In the genomic region with DNA sequence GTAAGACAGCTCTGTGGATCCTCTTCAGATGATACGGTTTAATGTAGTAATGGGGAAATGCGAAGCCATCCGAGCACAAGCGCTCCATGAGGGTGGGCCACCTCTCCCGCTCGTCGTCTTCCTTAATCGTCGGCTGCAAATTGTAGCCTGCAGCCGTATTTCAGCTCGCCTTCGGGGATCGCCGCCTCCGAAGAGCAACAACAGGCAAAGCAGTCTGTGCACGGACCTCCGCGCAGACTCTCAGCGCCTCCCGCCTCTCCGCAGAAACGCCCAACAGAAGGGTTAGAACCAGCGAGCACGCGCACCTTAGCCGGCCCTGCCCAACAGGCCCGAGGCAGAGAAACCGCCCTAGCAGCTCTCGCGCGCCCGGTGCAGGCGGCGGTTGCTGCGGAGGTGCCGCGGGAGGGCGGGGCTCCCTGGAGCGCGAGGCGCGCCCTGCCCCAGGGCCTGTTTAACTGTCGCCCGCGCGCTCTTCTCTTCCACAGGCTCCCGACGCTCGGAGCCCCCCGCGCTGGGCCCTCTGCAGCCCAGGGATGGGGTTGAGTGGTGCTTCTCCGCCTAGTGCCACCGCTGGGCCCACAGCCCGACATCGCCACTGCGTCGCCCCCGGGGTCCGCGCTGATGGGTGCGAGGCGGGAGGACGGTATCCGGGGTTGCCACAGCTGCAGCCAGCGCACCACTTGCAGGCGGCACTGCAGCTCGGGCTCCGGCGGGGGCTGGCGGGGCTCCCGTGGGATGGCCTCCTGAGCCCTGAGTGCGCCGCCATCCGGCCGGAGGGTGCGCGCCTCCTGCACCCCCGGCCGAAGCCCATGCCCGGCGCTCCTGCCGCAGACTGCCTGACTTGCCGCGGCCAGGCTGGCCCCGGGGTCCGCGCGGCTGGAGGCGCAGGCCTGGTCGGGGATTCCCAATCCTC, we compare ENCODE assay signal across 8 cellular contexts. TPM values are rescaled to one million over a fixed set of nuclear protein-coding genes. Genes with fewer than 3 reads are reported as not detected.
DNase-seq lines count a peak whose midpoint lies in the region; ATAC-seq and TF ChIP-seq lines count a peak whose summit lies in the region.
"Not testable (repeated sequence)": the region's sequence is repeated elsewhere in the genome, so short reads cannot be mapped to it uniquely, and the experiment has no call there.

A gene (minus strand): TSS at position 280 of the 913 bp plus-strand sequence. CDS start 192 bp downstream, at position 88.

- POLR2A ChIA-PET in SK-N-SH (lab: Yijun Ruan, JAX): interaction anchor here (1.4 to 1.9 kb wide), 3 partner anchors 56 to 110 kb away, joined by 5 to 10 read pairs (median 8); a partner anchor contains a TSS

- peak within 1 kb of the TSS; percentile 98 for H3K4me2 ChIP-seq in SK-N-SH

- not testable (repeated sequence) for H3K9me3 ChIP-seq in SK-N-SH; mucosa of stomach (ENCODE audit: control insufficient read depth, low read length)

- not testable (repeated sequence) for H3K36me3 ChIP-seq in SK-N-SH (replicated peaks in 1 of 2; ENCODE audit: control insufficient read depth in 1 of 2, insufficient read depth in 2 of 2, low read length in 1 of 2); mucosa of stomach (ENCODE audit: control insufficient read depth, insufficient read depth, low read length)

- DNase-seq in AG20443 (ENCODE audit: low spot score) (peak; percentile 55), SK-N-SH (peak; percentile 60), fibroblast of the aortic adventitia (ENCODE audit: low read depth) (peak; percentile 67)
- peak; percentile 75 for DNase-seq in activated naive CD4-positive, alpha-beta T cell treated with anti-CD3 and anti-CD28 coated beads, Interleukin-2, amount 50 U/mL, for 16 hours
- peak; percentile 44 to 65 (median 52) for DNase-seq in stimulated activated CD4-positive, alpha-beta T cell treated with anti-CD3 and anti-CD28 coated beads, TNF-alpha, amount 100 ng/mL, for 48 hours (ENCODE audit: low read depth in 3 of 3)

- H3K9ac ChIP-seq in SK-N-SH (peak within 1 kb of the TSS; percentile 82), mucosa of stomach (ENCODE audit: low read length) (peak within 1 kb of the TSS; percentile 93)

- not testable (repeated sequence) for TF ChIP-seq EP300 in SK-N-SH (IDR thresholded peaks at IDR 0.05; ENCODE audit: borderline replicate concordance in 1 of 2, low read depth in 1 of 2, low read length in 1 of 2)

- H3K79me2 ChIP-seq in SK-N-SH (ENCODE audit: insufficient read depth): not testable (repeated sequence)

- H3K4me3 ChIP-seq in SK-N-SH (ENCODE audit: low read depth in 2 of 2, low read length in 1 of 2): peak within 1 kb of the TSS; percentile 62 to 79
- peak within 1 kb of the TSS; percentile 76 for H3K4me3 ChIP-seq in fibroblast of the aortic adventitia (ENCODE audit: low read depth, low read length)
- peak within 1 kb of the TSS; percentile 55 for H3K4me3 ChIP-seq in mucosa of stomach (ENCODE audit: low read length)

- not testable (repeated sequence) for TF ChIP-seq CTCF in SK-N-SH (IDR thresholded peaks at IDR 0.05); fibroblast of the aortic adventitia (IDR thresholded peaks at IDR 0.05; ENCODE audit: insufficient read depth, low read length)

- H3K27ac ChIP-seq in SK-N-SH (ENCODE audit: low read depth in 2 of 2, low read length in 1 of 2): peak within 1 kb of the TSS; percentile 72 to 82

- not testable (repeated sequence) for H3K9me2 ChIP-seq in SK-N-SH

- H3F3A ChIP-seq in SK-N-SH (replicated peaks; ENCODE audit: insufficient read depth): not testable (repeated sequence)

- CTCF ChIA-PET in SK-N-SH (lab: Yijun Ruan, JAX): interaction anchor here (0.6 to 2.9 kb wide), 42 partner anchors 18 to 803 kb away, joined by 3 to 163 read pairs (median 4); a partner anchor contains a TSS

- not testable (repeated sequence) for H3K27me3 ChIP-seq in SK-N-SH (ENCODE audit: insufficient read depth); mucosa of stomach (ENCODE audit: control insufficient read depth, insufficient read depth, low read length)

- H2AFZ ChIP-seq in SK-N-SH (ENCODE audit: low read depth): peak within 1 kb of the TSS; percentile 99

- not testable (repeated sequence) for H4K20me1 ChIP-seq in SK-N-SH (ENCODE audit: insufficient read depth)

- H3K4me1 ChIP-seq in SK-N-SH (ENCODE audit: control insufficient read depth in 1 of 2, insufficient read depth in 2 of 2, low read depth in 1 of 2, low read length in 1 of 2); mucosa of stomach (ENCODE audit: control insufficient read depth, insufficient read depth, low read length): not testable (repeated sequence)

- 0% methylated on average over 6 of the region's 90 CpGs for WGBS in SK-N-SH (ENCODE audit: low lambda C conversion rate)

- ATAC-seq in GM19351 (IDR thresholded peaks at IDR 0.05; ENCODE audit: unreplicated experiment) (peak; percentile 79), HG03159 (IDR thresholded peaks at IDR 0.05; ENCODE audit: unreplicated experiment) (peak; percentile 64)

- not testable (repeated sequence) for TF ChIP-seq RAD21 in SK-N-SH (IDR thresholded peaks at IDR 0.05; ENCODE audit: low read length)

TF ChIP-seq in SK-N-SH, 30 proteins besides CTCF, POLR2A, EP300 and RAD21:
- TF ChIP-seq TAF1 (IDR thresholded peaks at IDR 0.05; ENCODE audit: borderline replicate concordance, low read depth, low read length) (peak; percentile 33; the same call in 1 of the 2 replicates), NRF1 (IDR thresholded peaks at IDR 0.05; ENCODE audit: low read depth, low read length) (peak; percentile 55; the same call in 1 of the 2 replicates)
- TF ChIP-seq, protein P1, sequence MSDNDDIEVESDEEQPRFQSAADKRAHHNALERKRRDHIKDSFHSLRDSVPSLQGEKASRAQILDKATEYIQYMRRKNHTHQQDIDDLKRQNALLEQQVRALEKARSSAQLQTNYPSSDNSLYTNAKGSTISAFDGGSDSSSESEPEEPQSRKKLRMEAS (IDR thresholded peaks at IDR 0.05; ENCODE audit: low read depth): peak; percentile 52; the same call in 1 of the 2 replicates

RNA-seq across cellular contexts. Expression of the gene that starts here (rescaled TPM):
- 3.8 and 5.2 TPM in 2 replicates for polyA plus RNA-seq in SK-N-SH (2012; rRNA removed)
- 1.7 and 3.1 TPM in 2 replicates for polyA plus RNA-seq in SK-N-SH (2012; cell fraction: cytosol; rRNA removed)
- polyA plus RNA-seq in SK-N-SH (2012; cell fraction: nucleus; rRNA removed): 11.5 and 22.3 TPM in 2 replicates
- 49.8 and 72.4 TPM in 2 replicates for total RNA-seq in fibroblast of the aortic adventitia (ENCODE audit: low replicate concordance)

Comparison
In these comparisons a context has a peak if more than half of its experiments do, and no peak if none do; other contexts are left out.
1. Peak in every context shown above with its lines: DNase-seq, ATAC-seq, H3K4me3 ChIP-seq and H3K27ac ChIP-seq.